Comparison of ENCODE assay signal across 8 cellular contexts in the genomic region with DNA sequence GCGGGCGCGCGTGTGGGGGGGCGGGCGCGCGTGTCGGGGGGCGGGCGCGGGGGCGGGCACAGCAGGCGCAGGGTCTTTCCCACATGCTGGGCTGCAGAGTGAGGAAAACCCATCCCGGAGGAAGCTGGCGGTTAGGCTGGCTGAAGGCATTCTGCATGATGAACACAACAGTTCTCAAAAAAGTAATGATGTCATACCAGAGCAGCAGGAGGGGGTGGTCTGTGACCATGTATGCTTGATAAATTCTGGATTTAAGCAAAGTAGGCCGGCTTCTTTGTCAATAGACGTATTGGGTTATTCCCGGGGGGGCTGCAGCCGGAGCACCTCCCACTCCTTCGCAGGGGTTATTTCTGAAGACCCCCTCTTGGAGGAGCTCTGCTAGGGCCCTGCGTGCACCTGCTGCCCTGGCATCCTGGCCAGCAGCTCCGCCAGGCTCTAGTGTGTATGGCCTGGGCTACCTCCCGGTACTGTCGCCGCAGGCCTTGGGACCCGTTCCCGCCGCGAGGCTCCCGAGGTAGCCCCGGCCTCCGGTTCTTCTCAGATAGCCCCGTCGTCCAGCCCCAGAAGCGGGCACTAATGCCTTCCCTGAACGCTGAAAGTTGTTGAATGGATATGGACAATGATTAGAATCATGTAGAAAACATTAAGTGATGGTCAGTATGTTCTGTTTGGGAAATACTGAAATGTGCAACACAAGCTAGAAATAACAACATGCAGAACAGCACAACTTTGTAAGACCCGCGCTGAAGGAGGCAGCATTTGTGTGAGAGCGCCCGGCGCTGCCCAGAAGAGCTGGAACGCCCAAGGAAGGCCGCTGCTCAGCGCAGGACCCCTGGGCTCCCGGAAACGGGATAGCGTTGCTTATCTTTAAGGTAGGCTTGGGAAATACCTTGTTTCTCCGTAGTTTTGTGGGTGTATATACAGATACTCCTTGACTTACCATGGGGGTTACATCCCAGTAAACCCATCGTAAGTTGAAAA.
DNase-seq lines count a peak whose midpoint lies in the region; ATAC-seq and TF ChIP-seq lines count a peak whose summit lies in the region.

No MANE protein-coding gene starts in this region.

- H3K4me3 Mint-ChIP-seq in activated CD4-positive, alpha-beta memory T cell treated with anti-CD3 and anti-CD28 coated beads for 36 hours: peak overlapping the region; percentile 58
- H3K4me3 Mint-ChIP-seq in neural crest cell: peak overlapping the region; percentile 89

- no peaks in the 10 kb centered on the region for H3K36me3 Mint-ChIP-seq in activated CD4-positive, alpha-beta memory T cell treated with anti-CD3 and anti-CD28 coated beads for 36 hours
- no peaks in the 10 kb centered on the region for H3K36me3 Mint-ChIP-seq in neural crest cell (ENCODE audit: low read depth)

- no peaks in the 10 kb centered on the region for H3K9me3 Mint-ChIP-seq in activated CD4-positive, alpha-beta memory T cell treated with anti-CD3 and anti-CD28 coated beads for 36 hours
- no peaks in the 10 kb centered on the region for H3K9me3 Mint-ChIP-seq in neural crest cell

- peak overlapping the region; percentile 23 for H3K4me3 ChIP-seq in fibroblast of villous mesenchyme (ENCODE audit: low read depth, low read length)

- peak; percentile 10 for DNase-seq in AG09319 (ENCODE audit: extremely low read depth, low read depth)
- no peak for DNase-seq in activated CD4-positive, alpha-beta memory T cell treated with anti-CD3 and anti-CD28 coated beads for 36 hours
- DNase-seq in fibroblast of villous mesenchyme (ENCODE audit: low read depth): peak; percentile 13
- peak; percentile 41 for DNase-seq in neural crest cell (ENCODE audit: low read depth, low spot score)

- CTCF ChIA-PET in activated CD4-positive, alpha-beta memory T cell treated with anti-CD3 and anti-CD28 coated beads for 36 hours (lab: Charles Lee): interaction anchor here (0.5 kb wide), 1 partner anchor 459 kb away, joined by 3 read pairs; no protein-coding TSS in a partner anchor

- POLR2A ChIA-PET in activated CD4-positive, alpha-beta memory T cell treated with anti-CD3 and anti-CD28 coated beads for 36 hours (lab: Charles Lee): no interaction called here

- no peaks in the 10 kb centered on the region for H3K27me3 Mint-ChIP-seq in activated CD4-positive, alpha-beta memory T cell treated with anti-CD3 and anti-CD28 coated beads for 36 hours
- H3K27me3 Mint-ChIP-seq in neural crest cell (ENCODE audit: low read depth): no peaks in the 10 kb centered on the region

- ATAC-seq in GM18505 (IDR thresholded peaks at IDR 0.05; ENCODE audit: unreplicated experiment) (peak; percentile 28), HG03521 (IDR thresholded peaks at IDR 0.05; ENCODE audit: unreplicated experiment) (peak; percentile 31), HG03442 (IDR thresholded peaks at IDR 0.05; ENCODE audit: unreplicated experiment) (no peak), GM19455 (IDR thresholded peaks at IDR 0.05; ENCODE audit: unreplicated experiment) (no peak)

- TF ChIP-seq POLR2A in GM18505 (IDR thresholded peaks at IDR 0.05; ENCODE audit: borderline replicate concordance, extremely low read depth, insufficient read depth, insufficient read length): no peak

- no peak for TF ChIP-seq CTCF in AG09319 (IDR thresholded peaks at IDR 0.05; ENCODE audit: low read depth, low read length)
- TF ChIP-seq CTCF in fibroblast of villous mesenchyme (IDR thresholded peaks at IDR 0.05; ENCODE audit: insufficient read depth, low read depth, low read length): no peak
- TF ChIP-seq CTCF in neural crest cell (conservative IDR thresholded peaks at IDR 0.05): no peak

- peaks cover 9% of the 10 kb centered on the region for H3K4me1 Mint-ChIP-seq in activated CD4-positive, alpha-beta memory T cell treated with anti-CD3 and anti-CD28 coated beads for 36 hours (ENCODE audit: low read depth)
- peaks cover 14% of the 10 kb centered on the region for H3K4me1 Mint-ChIP-seq in neural crest cell

- intact Hi-C loops in activated CD4-positive, alpha-beta memory T cell treated with anti-CD3 and anti-CD28 coated beads for 36 hours (cut with micrococcal nuclease): loop anchor here (2.0 to 5.0 kb wide), 2 partner anchors 29 to 464 kb away; partner anchors contain the start of gene IMP4

- H3K27ac Mint-ChIP-seq in activated CD4-positive, alpha-beta memory T cell treated with anti-CD3 and anti-CD28 coated beads for 36 hours: no peak overlapping the region
- peak overlapping the region; percentile 67 for H3K27ac Mint-ChIP-seq in neural crest cell (ENCODE audit: unreplicated experiment)

Comparison
In these comparisons a context has a peak if more than half of its experiments do, and no peak if none do; other contexts are left out.
1. ATAC-seq: peak in GM18505 (single experiment) and HG03521 (single experiment); none in HG03442 (single experiment) and GM19455 (single experiment).